In genomic region chr3:46082849-46083248, GRCh38 we compare ENCODE assay signal across 15 cellular contexts. TPM values are rescaled to one million over a fixed set of nuclear protein-coding genes. Genes with fewer than 3 reads are reported as not detected.
"Had no signal": no experiment of that assay in that cellular context is flagged by ENCODE, and none has a peak within 500 bp of the region (broad histone marks: within the 10 kb centered on the region; RNA-seq: fewer than 3 reads in every experiment).

No MANE protein-coding gene starts in this region.

- H3K27ac ChIP-seq: right lobe of liver, spleen had no signal

- H3K4me3 ChIP-seq: right lobe of liver, spleen had no signal

- H3K9me3 ChIP-seq: right lobe of liver, spleen had no signal

- DNase-seq: activated CD4-positive, CD25-positive, alpha-beta regulatory T cell treated with anti-CD3 and anti-CD28 coated beads, Interleukin-2, amount 50 U/mL, for 72 hours; activated naive CD4-positive, alpha-beta T cell; activated naive CD8-positive, alpha-beta T cell treated with anti-CD3 and anti-CD28 coated beads, Interleukin-2, amount 50 U/mL, for 24 hours; aorta; dermis blood vessel endothelial cell; effector memory CD8-positive, alpha-beta T cell; kidney glomerular epithelial cell; occipital lobe; right lobe of liver; spleen; SW 1271 had no signal

- H3K27me3 ChIP-seq: right lobe of liver, spleen had no signal

- H3K4me1 ChIP-seq: right lobe of liver had no signal

- H3K36me3 ChIP-seq: right lobe of liver, spleen had no signal

- ATAC-seq: activated naive CD8-positive, alpha-beta T cell treated with anti-CD3 and anti-CD28 coated beads, Interleukin-2, amount 50 U/mL, for 24 hours; effector memory CD8-positive, alpha-beta T cell; right lobe of liver had no signal

RNA-seq across cellular contexts. Expression of gene XCR1, which starts 55.6 kb away (rescaled TPM):
- total RNA-seq: activated CD8-positive, alpha-beta memory T cell treated with anti-CD3 and anti-CD28 coated beads for 36 hours; chondrocyte; dermis blood vessel endothelial cell; epithelial cell of proximal tubule; occipital lobe; temporal lobe had no signal
- polyA plus RNA-seq: aorta had no signal
